In the genomic region with DNA sequence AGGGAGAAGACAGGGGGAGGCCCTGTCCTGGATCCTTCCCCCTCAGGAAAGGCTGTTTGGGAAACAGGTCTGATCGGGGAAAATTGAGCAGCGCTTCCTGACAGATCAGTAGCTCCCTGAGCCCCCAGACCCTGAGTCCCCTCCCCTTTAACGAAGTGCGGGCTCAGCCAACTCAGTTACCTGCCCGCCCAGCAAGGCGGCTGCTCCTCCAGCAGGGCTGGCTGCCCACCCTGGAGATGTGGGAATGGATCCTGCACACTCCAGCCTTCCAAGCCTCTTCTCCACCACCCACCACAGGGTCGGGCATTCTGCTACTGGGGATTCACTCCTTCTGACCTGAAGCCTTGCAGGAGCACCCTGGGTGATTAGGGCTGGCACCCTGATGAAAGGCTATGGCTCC, we compare ENCODE assay signal across 22 cellular contexts. TPM values are rescaled to one million over a fixed set of nuclear protein-coding genes. Genes with fewer than 3 reads are reported as not detected.
A peak's percentile ranks its signal among the peaks of the same experiment; 100 is the strongest.
DNase-seq lines count a peak whose midpoint lies in the region; ATAC-seq, FAIRE-seq and TF ChIP-seq lines count a peak whose summit lies in the region.
"Had no signal": no experiment of that assay in that cellular context is flagged by ENCODE, and none has a peak within 500 bp of the region (broad histone marks: within the 10 kb centered on the region; RNA-seq: fewer than 3 reads in every experiment).

No MANE protein-coding gene starts in this region.

- H3K14ac ChIP-seq in H1 (ENCODE audit: insufficient read length) (no peak overlapping the region), mesenchymal stem cell (ENCODE audit: low read length in 2 of 2) (no peak overlapping the region)

- H4K91ac ChIP-seq in H1 (replicated peaks; ENCODE audit: insufficient read length, low read length) (peak overlapping the region; percentile 41), mesenchymal stem cell (ENCODE audit: low read length) (no peak overlapping the region)

- TF ChIP-seq EP300 in H1 (IDR thresholded peaks at IDR 0.05; ENCODE audit: borderline replicate concordance in 1 of 2, low read depth in 2 of 2, low read length in 2 of 2), result no peak

- H3K4me1 Mint-ChIP-seq in GM23338 (peaks cover 14% of the 10 kb centered on the region; the same call in 2 of the 3 replicates), neural progenitor cell (peaks cover 53% of the 10 kb centered on the region)

- peaks cover 10% of the 10 kb centered on the region; the same call in 1 of the 2 replicates for H3K4me1 ChIP-seq in GM23338 (ENCODE audit: insufficient read depth)
- peaks cover 32% of the 10 kb centered on the region for H3K4me1 ChIP-seq in NT2/D1 (ENCODE audit: insufficient read depth, insufficient read length)
- H3K4me1 ChIP-seq in H1 (replicated peaks in 1 of 4; ENCODE audit: control insufficient read depth in 3 of 4, insufficient read depth in 4 of 4, low read length in 3 of 4), result peaks cover 0 to 4% (median 2%) of the 10 kb centered on the region in 4 experiments; a peak in 5 of 7 replicates
- H3K4me1 ChIP-seq in neural progenitor cell, result peaks cover 9% of the 10 kb centered on the region
- peaks cover 4% of the 10 kb centered on the region for H3K4me1 ChIP-seq in mesenchymal stem cell (ENCODE audit: control insufficient read depth, insufficient read depth, low read depth, low read length)
- H3K4me1 ChIP-seq: A549 had no signal

- TF ChIP-seq CTCF in GM23338 (conservative IDR thresholded peaks at IDR 0.05; ENCODE audit: low read depth in 2 of 2) (no peak), H1 (IDR thresholded peaks at IDR 0.05; ENCODE audit: control extremely low read depth in 1 of 3, insufficient read depth in 1 of 3, low read depth in 1 of 3, low read length in 3 of 3) (no peak), neural progenitor cell (IDR thresholded peaks at IDR 0.05) (no peak)

- H3K9me2 ChIP-seq in GM23338 (ENCODE audit: insufficient read depth), result no peaks in the 10 kb centered on the region

- no peaks in the 10 kb centered on the region for H3K23me2 ChIP-seq in H1 (ENCODE audit: low read depth, low read length)

- H2AK5ac ChIP-seq in H1 (ENCODE audit: low read depth, low read length) (no peak overlapping the region), mesenchymal stem cell (ENCODE audit: low read length, severe bottlenecking) (no peak overlapping the region)

- H3K56ac ChIP-seq in H1 (replicated peaks; ENCODE audit: insufficient read length, low read depth, low read length), result no peak overlapping the region

- peak overlapping the region; percentile 23 for H3K9ac ChIP-seq in NT2/D1 (ENCODE audit: insufficient read length, low read depth)
- no peak overlapping the region for H3K9ac ChIP-seq in H1 (replicated peaks in 1 of 4; ENCODE audit: extremely low read depth in 1 of 4, low read depth in 3 of 4, low read length in 3 of 4)
- no peak overlapping the region for H3K9ac ChIP-seq in neural progenitor cell
- no peak overlapping the region for H3K9ac ChIP-seq in mesenchymal stem cell (ENCODE audit: low read length)

- H3K9me3 Mint-ChIP-seq in GM23338 (no peaks in the 10 kb centered on the region), neural progenitor cell (no peaks in the 10 kb centered on the region)
- H3K9me3 Mint-ChIP-seq: CD8-positive, alpha-beta T cell had no signal

- H4K5ac ChIP-seq in H1 (ENCODE audit: insufficient read length, low read depth, low read length), result no peak overlapping the region

- no peak overlapping the region for H2BK5ac ChIP-seq in H1 (ENCODE audit: low read depth, low read length)
- no peak overlapping the region for H2BK5ac ChIP-seq in mesenchymal stem cell (ENCODE audit: low read depth, low read length, poor library complexity, severe bottlenecking)

- H3K4ac ChIP-seq in H1 (replicated peaks; ENCODE audit: insufficient read length, low read depth, low read length) (no peak overlapping the region), mesenchymal stem cell (ENCODE audit: low read depth in 1 of 2, low read length in 2 of 2) (no peak overlapping the region)

- H3K36me3 Mint-ChIP-seq in GM23338 (ENCODE audit: low read depth), result no peaks in the 10 kb centered on the region
- H3K36me3 Mint-ChIP-seq in neural progenitor cell, result no peaks in the 10 kb centered on the region
- H3K36me3 Mint-ChIP-seq: CD14-positive monocyte; CD8-positive, alpha-beta T cell had no signal

- H3K4me3 ChIP-seq in GM23338 (no peak overlapping the region), NT2/D1 (ENCODE audit: insufficient read length, low read depth) (no peak overlapping the region), H1 (ENCODE audit: extremely low read depth in 1 of 4, insufficient read depth in 2 of 4, low read depth in 3 of 4, low read length in 4 of 4) (no peak overlapping the region), neural progenitor cell (no peak overlapping the region), mesenchymal stem cell (ENCODE audit: insufficient read depth in 1 of 2, low read depth in 1 of 2, low read length in 2 of 2) (no peak overlapping the region)
- H3K4me3 ChIP-seq: A549, HAP-1 had no signal

- H3K27ac Mint-ChIP-seq in GM23338 (peak overlapping the region; percentile 59; the same call in 1 of the 2 replicates), neural progenitor cell (peak overlapping the region; percentile 63)
- H3K27ac Mint-ChIP-seq: CD8-positive, alpha-beta T cell had no signal

- H3K27me3 ChIP-seq in GM23338 (ENCODE audit: insufficient read depth) (no peaks in the 10 kb centered on the region), NT2/D1 (ENCODE audit: insufficient read depth, insufficient read length) (no peaks in the 10 kb centered on the region), H1 (replicated peaks in 1 of 4; ENCODE audit: control insufficient read depth in 3 of 4, extremely low read depth in 1 of 4, insufficient read depth in 3 of 4, low read length in 3 of 4) (no peaks in the 10 kb centered on the region; a peak in 1 of 7 replicates), neural progenitor cell (no peaks in the 10 kb centered on the region), mesenchymal stem cell (ENCODE audit: control insufficient read depth in 1 of 2, insufficient read depth in 1 of 2, low read length in 2 of 2) (peaks cover 10 to 64% of the 10 kb centered on the region in 2 experiments)

- TF ChIP-seq POLR2A in H1 (IDR thresholded peaks at IDR 0.05; ENCODE audit: control extremely low read depth in 1 of 2, low read depth in 2 of 2, low read length in 2 of 2), result no peak

- TF ChIP-seq RAD21 in H1 (IDR thresholded peaks at IDR 0.05 in 1 of 2, conservative IDR thresholded peaks at IDR 0.05 in 1 of 2; ENCODE audit: low read depth in 2 of 2, low read length in 2 of 2), result no peak

- no peak for FAIRE-seq in H1 (lab: Jason Lieb, UNC)
- FAIRE-seq: A549, D721Med, G401.6, GM12891, HepG2, HTR-8/SVneo had no signal

- peak overlapping the region; percentile 52; the same call in 1 of the 2 replicates for H2AFZ ChIP-seq in GM23338
- no peak overlapping the region for H2AFZ ChIP-seq in H1 (ENCODE audit: low read length)
- H2AFZ ChIP-seq in neural progenitor cell (replicated peaks), result no peak overlapping the region
- H2AFZ ChIP-seq in mesenchymal stem cell (ENCODE audit: low read depth, low read length), result no peak overlapping the region

- H3K4me2 ChIP-seq in GM23338 (no peak overlapping the region), H1 (ENCODE audit: insufficient read depth in 1 of 2, low read depth in 2 of 2, low read length in 2 of 2) (no peak overlapping the region), neural progenitor cell (no peak overlapping the region), mesenchymal stem cell (ENCODE audit: low read length, poor library complexity, severe bottlenecking) (no peak overlapping the region)
- H3K4me2 ChIP-seq: A549 had no signal

- no peak overlapping the region for H3K27ac ChIP-seq in GM23338 (ENCODE audit: low read depth)
- H3K27ac ChIP-seq in H1 (ENCODE audit: low read depth, low read length), result no peak overlapping the region
- H3K27ac ChIP-seq in neural progenitor cell, result no peak overlapping the region
- H3K27ac ChIP-seq in mesenchymal stem cell (ENCODE audit: low read length, poor library complexity, severe bottlenecking), result no peak overlapping the region
- H3K27ac ChIP-seq: A549 had no signal

- 77% methylated on average over 7 of the region's 7 CpGs; no CpG with 5 or more reads in 1 of the 2 experiments for WGBS in H1 (ENCODE audit: extremely low coverage in 1 of 2, insufficient coverage in 1 of 2, insufficient read length in 1 of 2, insufficient replicate concordance in 2 of 2, low coverage in 1 of 2, low lambda C conversion rate in 2 of 2, missing lambda C conversion rate in 1 of 2), 2 experiments
- 82% methylated on average over 7 of the region's 7 CpGs for WGBS in mesenchymal stem cell

- H2BK12ac ChIP-seq in H1 (ENCODE audit: low read depth, low read length) (no peak overlapping the region), mesenchymal stem cell (ENCODE audit: low read length in 2 of 2) (peak overlapping the region in 1 of 2 experiments; percentile 15)

- H2BK120ac ChIP-seq in H1 (replicated peaks; ENCODE audit: low read depth, low read length) (no peak overlapping the region), mesenchymal stem cell (ENCODE audit: low read depth, low read length) (no peak overlapping the region)

- ATAC-seq in GM23338 (no peak), GM19035 (IDR thresholded peaks at IDR 0.05; ENCODE audit: unreplicated experiment) (no peak)
- ATAC-seq: A549; CD8-positive, alpha-beta T cell; HepG2 had no signal

- H3K36me3 ChIP-seq in GM23338 (ENCODE audit: insufficient read depth) (no peaks in the 10 kb centered on the region), NT2/D1 (ENCODE audit: insufficient read depth, insufficient read length, low read length) (no peaks in the 10 kb centered on the region), H1 (ENCODE audit: control insufficient read depth in 2 of 4, insufficient read depth in 4 of 4, low read length in 3 of 4) (no peaks in the 10 kb centered on the region), neural progenitor cell (no peaks in the 10 kb centered on the region), mesenchymal stem cell (ENCODE audit: control insufficient read depth in 1 of 2, insufficient read depth in 2 of 2, low read depth in 1 of 2, low read length in 2 of 2) (no peaks in the 10 kb centered on the region)
- H3K36me3 ChIP-seq: HAP-1 had no signal

- H3K23ac ChIP-seq in H1 (ENCODE audit: insufficient read length), result no peak overlapping the region
- no peak overlapping the region for H3K23ac ChIP-seq in mesenchymal stem cell (ENCODE audit: low read length in 2 of 2)

- H3K18ac ChIP-seq in H1 (ENCODE audit: extremely low read depth, low read length) (no peak overlapping the region), mesenchymal stem cell (ENCODE audit: low read depth in 1 of 2, low read length in 2 of 2) (no peak overlapping the region)

- no peaks in the 10 kb centered on the region for H4K20me1 ChIP-seq in GM23338 (replicated peaks; ENCODE audit: insufficient read depth)
- H4K20me1 ChIP-seq in H1 (replicated peaks in 1 of 2; ENCODE audit: control insufficient read depth in 1 of 2, insufficient read depth in 2 of 2, low read length in 2 of 2), result no peaks in the 10 kb centered on the region
- H4K20me1 ChIP-seq in neural progenitor cell (ENCODE audit: low read depth), result no peaks in the 10 kb centered on the region

- no peaks in the 10 kb centered on the region for H3K9me3 ChIP-seq in NT2/D1 (ENCODE audit: insufficient read depth, low read length)
- no peaks in the 10 kb centered on the region for H3K9me3 ChIP-seq in H1 (ENCODE audit: insufficient read depth in 2 of 2, low read depth in 1 of 2, low read length in 1 of 2)
- H3K9me3 ChIP-seq in neural progenitor cell (ENCODE audit: low read depth), result no peaks in the 10 kb centered on the region
- no peaks in the 10 kb centered on the region for H3K9me3 ChIP-seq in mesenchymal stem cell (ENCODE audit: control insufficient read depth, low read length)
- H3K9me3 ChIP-seq: A549, HAP-1 had no signal

- H3K27me3 Mint-ChIP-seq in GM23338 (ENCODE audit: insufficient read depth, low read depth, poor library complexity) (peaks cover 12% of the 10 kb centered on the region), neural progenitor cell (ENCODE audit: insufficient read depth, low read depth) (peaks cover 16% of the 10 kb centered on the region)

- CTCF ChIA-PET in H1 (lab: Charles Lee; ENCODE audit: partially characterized antibody), result interaction anchor here (17.9 to 51.2 kb wide), 3 partner anchors 18 to 136 kb away, joined by 329 to 1640 read pairs (median 1519); a partner anchor contains a TSS

- H2BK15ac ChIP-seq in H1 (ENCODE audit: low read length), result no peak overlapping the region
- H2BK15ac ChIP-seq in mesenchymal stem cell (ENCODE audit: low read depth, poor library complexity, severe bottlenecking), result no peak overlapping the region

- H3K79me2 ChIP-seq in GM23338 (replicated peaks; ENCODE audit: insufficient read depth), result no peaks in the 10 kb centered on the region
- H3K79me2 ChIP-seq in H1 (ENCODE audit: control insufficient read depth in 1 of 2, insufficient read depth in 2 of 2, low read length in 2 of 2), result no peaks in the 10 kb centered on the region
- H3K79me2 ChIP-seq in neural progenitor cell (ENCODE audit: low read depth), result no peaks in the 10 kb centered on the region

- no peak for DNase-seq in GM23338 (ENCODE audit: low spot score)
- DNase-seq in NT2/D1 (ENCODE audit: low read depth, low spot score), result no peak
- DNase-seq in H1 (ENCODE audit: low read depth in 1 of 2, low spot score in 2 of 2), result no peak
- no peak for DNase-seq in neural progenitor cell (ENCODE audit: low spot score)
- no peak for DNase-seq in AML-193 (lab: John Stamatoyannopoulos, UW)
- DNase-seq in activated CD8-positive, alpha-beta memory T cell treated with anti-CD3 and anti-CD28 coated beads for 24 hours, result no peak
- DNase-seq in mesenchymal stem cell, result no peak
- DNase-seq: CD8-positive, alpha-beta T cell; COR-L47; DMS153; DMS79 treated with DMSO at 0.1 percent for 48 hours; EL; GOT3 had no signal

- POLR2A ChIA-PET in H1 (lab: Charles Lee; ENCODE audit: partially characterized antibody), result no interaction called here

- no peaks in the 10 kb centered on the region for H3K79me1 ChIP-seq in H1 (ENCODE audit: low read depth, low read length)
- H3K79me1 ChIP-seq in mesenchymal stem cell (replicated peaks; ENCODE audit: low read length, poor library complexity, severe bottlenecking), result no peaks in the 10 kb centered on the region

- H4K8ac ChIP-seq in H1 (ENCODE audit: extremely low read depth, insufficient read depth, low read length) (no peak overlapping the region), mesenchymal stem cell (ENCODE audit: low read length) (no peak overlapping the region)

- H2BK20ac ChIP-seq in H1 (ENCODE audit: low read length), result no peak overlapping the region

- H3K4me3 Mint-ChIP-seq in GM23338, result no peak overlapping the region
- H3K4me3 Mint-ChIP-seq in neural progenitor cell, result no peak overlapping the region
- H3K4me3 Mint-ChIP-seq: CD14-positive monocyte; CD8-positive, alpha-beta T cell had no signal

- H3F3A ChIP-seq in GM23338 (replicated peaks; ENCODE audit: low read depth) (0 out of 2 replicates have a peak, but pooled peaks cover 3% of the 10 kb centered on the region), neural progenitor cell (ENCODE audit: low read depth) (peaks cover 17% of the 10 kb centered on the region)

RNA-seq across cellular contexts. Expression of a gene that starts 27.6 kb away (rescaled TPM):
- total RNA-seq in GM23338 (2014; rRNA removed; shearing (Covaris generic)), result not detected in 2 replicates
- polyA plus RNA-seq in GM23338 (2016; fragmentation: Nextera tagmentation; extraction: Ambion mirVana), result 0.21 and 1.0 TPM in 2 replicates
- total RNA-seq in H1 (2021; fragmentation: NEBNext Ultra II Directional; extraction: Animal tissue kit (Norgen Biotek cat#: 25700)), result 0.37 and 0.52 TPM in 2 replicates
- 0.77 and 1.4 TPM in 2 replicates for polyA plus RNA-seq in H1 (2011; rRNA removed)
- polyA plus RNA-seq in H1 (2011; cell fraction: cytosol; rRNA removed), result 0.83 TPM
- polyA plus RNA-seq in H1 (2011; cell fraction: nucleus; rRNA removed), result 0.46 TPM
- polyA plus RNA-seq in H1 (2012, experiment 1 of 2), result 0.39 to 0.60 TPM (median 0.52 TPM) in 3 of 4 replicates, not detected in the other
- 0.18 TPM for polyA plus RNA-seq in H1 (2012, experiment 2 of 2)
- polyA plus RNA-seq in H1 (2013, experiment 1 of 2), result 0.57 TPM
- polyA plus RNA-seq in H1 (2013, experiment 2 of 2), result 0.99 TPM
- polyA minus RNA-seq in H1 (2011; rRNA and poly(A)+ RNA removed), result 1.0 and 1.1 TPM in 2 replicates
- polyA minus RNA-seq in H1 (2011; cell fraction: cytosol; rRNA and poly(A)+ RNA removed), result not detected
- polyA minus RNA-seq in H1 (2011; cell fraction: nucleus; rRNA and poly(A)+ RNA removed), result 0.30 TPM
- total RNA-seq in neural progenitor cell (ENCODE audit: low replicate concordance), result not detected in 2 replicates
- 0.97 TPM for polyA plus RNA-seq in mesenchymal stem cell (2013, experiment 1 of 2)
- 0.95 TPM for polyA plus RNA-seq in mesenchymal stem cell (2013, experiment 2 of 2)
